In genomic region chr7:111067682-111068081, GRCh38 we compare ENCODE assay signal across 37 cellular contexts. TPM values are rescaled to one million over a fixed set of nuclear protein-coding genes. Genes with fewer than 3 reads are reported as not detected.
"Had no signal": no experiment of that assay in that cellular context is flagged by ENCODE, and none has a peak within 500 bp of the region (broad histone marks: within the 10 kb centered on the region; RNA-seq: fewer than 3 reads in every experiment).

No MANE protein-coding gene starts in this region.

- DNase-seq: Karpas-422, Kasumi-1, KG1, MG63, MM.1S, MV-4-11, NCI-H1048, NCI-H1092, NCI-H1092 treated with DMSO at 0.1 percent for 48 hours, NCI-H1105, NCI-H1105 treated with DMSO at 0.1 percent for 48 hours, NCI-H1417, NCI-H1417 treated with DMSO at 0.1 percent for 48 hours, NCI-H1436, NCI-H1436 treated with DMSO at 0.1 percent for 48 hours, NCI-H146, NCI-H1694, NCI-H1694 treated with DMSO at 0.1 percent for 48 hours, NCI-H187, NCI-H187 treated with DMSO at 0.1 percent for 48 hours, NCI-H1930, NCI-H2029, NCI-H2029 treated with DMSO at 0.1 percent for 48 hours, NCI-H2081, NCI-H2081 treated with DMSO at 0.1 percent for 48 hours, NCI-H2107, NCI-H2171, NCI-H2171 treated with DMSO at 0.1 percent for 48 hours, NCI-H2227 treated with DMSO at 0.1 percent for 48 hours, NCI-H226, NCI-H345, NCI-H446, NCI-H446 treated with DMSO at 0.1 percent for 48 hours, NCI-H510A had no signal

- H3K27me3 ChIP-seq: MG63 had no signal

- H3K4me2 ChIP-seq: KMS-11 had no signal

- H3K27ac ChIP-seq: KMS-11 had no signal

- H3K9me3 ChIP-seq: MG63 had no signal

- H3K4me3 ChIP-seq: MG63 had no signal

- H3K9ac ChIP-seq: KMS-11 had no signal

- H3K36me3 ChIP-seq: MG63 had no signal

RNA-seq across cellular contexts. Expression of gene LRRN3, which starts 23.2 kb away (rescaled TPM):
- total RNA-seq: MCF 10A, NCI-H460 had no signal
